Comparison of ENCODE assay signal across 1 cellular context in genomic region chr4:98682719-98683118, GRCh38.
TF ChIP-seq lines count a peak whose summit lies in the region.

No MANE protein-coding gene starts in this region.

TF ChIP-seq in IMR-90, 13 proteins besides CTCF, POLR2A, EP300 and RAD21:
- TF ChIP-seq CEBPB (IDR thresholded peaks at IDR 0.05; ENCODE audit: low read depth, low read length): no peak
- no peak for TF ChIP-seq SMC3 (IDR thresholded peaks at IDR 0.05; ENCODE audit: low read depth, low read length)
- no peak for TF ChIP-seq RCOR1 (IDR thresholded peaks at IDR 0.05; ENCODE audit: insufficient replicate concordance, low read length)
- no peak for TF ChIP-seq MXI1 (IDR thresholded peaks at IDR 0.05; ENCODE audit: borderline replicate concordance, low read depth, low read length)
- no peak for TF ChIP-seq MAZ (IDR thresholded peaks at IDR 0.05; ENCODE audit: borderline replicate concordance, low read depth, low read length)
- TF ChIP-seq BHLHE40 (IDR thresholded peaks at IDR 0.05; ENCODE audit: low read depth, low read length): no peak
- TF ChIP-seq, protein P1, sequence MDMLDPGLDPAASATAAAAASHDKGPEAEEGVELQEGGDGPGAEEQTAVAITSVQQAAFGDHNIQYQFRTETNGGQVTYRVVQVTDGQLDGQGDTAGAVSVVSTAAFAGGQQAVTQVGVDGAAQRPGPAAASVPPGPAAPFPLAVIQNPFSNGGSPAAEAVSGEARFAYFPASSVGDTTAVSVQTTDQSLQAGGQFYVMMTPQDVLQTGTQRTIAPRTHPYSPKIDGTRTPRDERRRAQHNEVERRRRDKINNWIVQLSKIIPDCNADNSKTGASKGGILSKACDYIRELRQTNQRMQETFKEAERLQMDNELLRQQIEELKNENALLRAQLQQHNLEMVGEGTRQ (IDR thresholded peaks at IDR 0.05; ENCODE audit: low read depth, low read length): no peak
- no peak for TF ChIP-seq RFX5 (IDR thresholded peaks at IDR 0.05; ENCODE audit: low read depth, low read length)
- no peak for TF ChIP-seq ELK1 (IDR thresholded peaks at IDR 0.05; ENCODE audit: borderline replicate concordance, low read depth, low read length)
- TF ChIP-seq MAFK (IDR thresholded peaks at IDR 0.05; ENCODE audit: low read depth, low read length): no peak
- no peak for TF ChIP-seq CHD1 (IDR thresholded peaks at IDR 0.05; ENCODE audit: low read depth, low read length)
- TF ChIP-seq NFE2L2 (IDR thresholded peaks at IDR 0.05; ENCODE audit: low read depth, low read length): no peak
- no peak for TF ChIP-seq FOS (IDR thresholded peaks at IDR 0.05; ENCODE audit: low read depth, low read length)
